9 cellular contexts compared by ENCODE assay signal in genomic region chr12:49842519-49843352, GRCh38. TPM values are rescaled to one million over a fixed set of nuclear protein-coding genes. Genes with fewer than 3 reads are reported as not detected.
DNase-seq lines count a peak whose midpoint lies in the region; ATAC-seq and FAIRE-seq lines count a peak whose summit lies in the region.
"Had no signal": no experiment of that assay in that cellular context is flagged by ENCODE, and none has a peak within 500 bp of the region (broad histone marks: within the 10 kb centered on the region; RNA-seq: fewer than 3 reads in every experiment).

Gene BCDIN3D (minus strand): TSS chr12:49843106. CDS start chr12:49843087, 19 bp downstream.

- DNase-seq in Ammon's horn (ENCODE audit: low spot score) (peak; percentile 94), GM19239 (ENCODE audit: insufficient read length, low spot score) (peak; percentile 78), NCI-H510A treated with DMSO at 0.1 percent for 48 hours (lab: John Stamatoyannopoulos, UW) (peak; percentile 92), left lobe of liver (ENCODE audit: low spot score) (peak; percentile 93)
- DNase-seq in activated CD4-positive, alpha-beta T cell treated with anti-CD3 and anti-CD28 coated beads for 4 hours, result peak; percentile 92 to 93
- peak; percentile 96 to 97 for DNase-seq in stimulated activated CD4-positive, alpha-beta T cell treated with anti-CD3 and anti-CD28 coated beads, Interleukin-2, amount 100 ng/mL, for 24 hours

- peak; percentile 95 for FAIRE-seq in GM19239 (lab: Jason Lieb, UNC)
- FAIRE-seq: colon had no signal

- ATAC-seq in HG03442 (IDR thresholded peaks at IDR 0.05; ENCODE audit: unreplicated experiment) (peak; percentile 83), left lobe of liver (peak; percentile 96)

- peak within 1 kb of the TSS; percentile 89 for H3K27ac ChIP-seq in cingulate gyrus (ENCODE audit: low read depth, low read length)

RNA-seq across cellular contexts. Expression of gene BCDIN3D, which starts in this region (rescaled TPM):
- 3.2 TPM for total RNA-seq in left lobe of liver

Comparison
In these comparisons a context has a peak if more than half of its experiments do, and no peak if none do; other contexts are left out.
1. Peak in every context shown above with its lines: DNase-seq, ATAC-seq and H3K27ac ChIP-seq.